18 cellular contexts compared by ENCODE assay signal in the genomic region with DNA sequence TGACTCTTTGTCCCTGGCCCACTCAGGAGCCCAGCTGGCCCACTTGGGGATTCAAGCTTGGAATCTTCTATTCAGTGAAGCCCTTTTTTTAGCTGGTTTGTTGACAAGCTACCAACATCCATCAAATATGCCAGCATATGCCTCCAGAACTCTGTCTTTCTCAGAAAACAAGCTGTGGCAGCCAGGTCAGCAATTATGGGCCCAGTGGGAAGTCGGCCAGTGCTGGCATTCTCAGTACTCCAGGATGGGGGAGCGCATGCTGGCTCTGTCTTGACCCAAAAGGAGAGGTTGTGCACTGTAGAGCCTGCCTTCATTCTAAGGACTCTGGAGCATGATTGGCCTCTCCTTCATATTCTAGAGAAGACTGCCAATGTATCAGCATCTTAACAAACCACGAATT.
"Had no signal": no experiment of that assay in that cellular context is flagged by ENCODE, and none has a peak within 500 bp of the region (broad histone marks: within the 10 kb centered on the region; RNA-seq: fewer than 3 reads in every experiment).

No MANE protein-coding gene starts in this region.

- H3K27me3 ChIP-seq: tibial artery had no signal

- H3K4me1 ChIP-seq: lower lobe of right lung, tibial artery had no signal

- FAIRE-seq: endometrium, islet of Langerhans, TTC549 had no signal

- H3K36me3 ChIP-seq: heart right ventricle, lower lobe of right lung, tibial artery had no signal

- ATAC-seq: activated CD8-positive, alpha-beta memory T cell treated with anti-CD3 and anti-CD28 coated beads, Interleukin-2, amount 10 ng/mL, durations not matched to agents 7 days and 5 days; lower lobe of right lung had no signal

- H3K4me3 ChIP-seq: coronary artery, heart right ventricle, lower lobe of right lung, tibial artery had no signal

- H3K9me3 ChIP-seq: heart right ventricle, lower lobe of right lung, tibial artery had no signal

- H3K27ac ChIP-seq: coronary artery, heart right ventricle, lower lobe of right lung, tibial artery had no signal

- DNase-seq: activated B cell treated with CpG ODN at 0.5 μM for 24 hours; activated CD4-positive, alpha-beta memory T cell treated with anti-CD3 and anti-CD28 coated beads, Interleukin-2, amount 10 ng/mL, durations not matched to agents 7 days and 5 days; activated CD4-positive, alpha-beta T cell treated with anti-CD3 and anti-CD28 coated beads for 4 hours; activated CD8-positive, alpha-beta memory T cell treated with anti-CD3 and anti-CD28 coated beads, Interleukin-2, amount 10 ng/mL, durations not matched to agents 7 days and 5 days; activated naive CD4-positive, alpha-beta T cell; activated naive CD8-positive, alpha-beta T cell treated with anti-CD3 and anti-CD28 coated beads, Interleukin-2, amount 10 ng/mL, durations not matched to agents 7 days and 5 days; erythroblast; foreskin melanocyte; heart right ventricle; left cardiac atrium; lower lobe of right lung; stimulated activated CD4-positive, alpha-beta T cell treated with anti-CD3 and anti-CD28 coated beads, Interleukin-2, amount 100 ng/mL, for 24 hours; stimulated activated naive CD4-positive, alpha-beta T cell treated with Interleukin-2 at 50 U/mL for 16 hours; tibial artery had no signal
